8 cellular contexts compared by ENCODE assay signal in the genomic region with DNA sequence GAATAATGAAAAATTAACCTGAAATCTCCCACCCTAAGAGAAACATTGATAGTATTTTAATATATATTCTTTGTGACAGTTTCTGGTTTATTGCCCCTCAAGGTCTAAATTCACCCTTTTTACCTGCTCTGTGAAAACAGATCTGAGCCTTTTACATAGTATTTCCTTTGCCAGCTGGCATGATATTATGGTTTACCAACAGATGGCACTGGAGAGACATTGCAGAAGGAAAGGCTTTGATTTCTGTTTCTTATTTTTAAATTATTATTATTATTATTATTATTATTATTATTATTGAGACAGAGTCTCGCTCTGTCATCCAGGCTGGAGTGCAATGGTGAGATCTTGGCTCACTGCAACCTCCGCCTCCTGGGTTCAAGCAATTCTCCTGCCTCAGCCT.
DNase-seq lines count a peak whose midpoint lies in the region; ATAC-seq, FAIRE-seq and TF ChIP-seq lines count a peak whose summit lies in the region.
"Not testable (repeated sequence)": the region's sequence is repeated elsewhere in the genome, so short reads cannot be mapped to it uniquely, and the experiment has no call there.

No MANE protein-coding gene starts in this region.

- not testable (repeated sequence) for H3K9ac ChIP-seq in DND-41 (ENCODE audit: low read depth, low read length); GM23248; GM12878 (ENCODE audit: control insufficient read depth, insufficient read depth, low read length)

- not testable (repeated sequence) for TF ChIP-seq EP300 in GM12878 (IDR thresholded peaks at IDR 0.05; ENCODE audit: borderline replicate concordance in 1 of 2, control insufficient read depth in 1 of 2, low read depth in 2 of 2, low read length in 2 of 2)

- POLR2A ChIA-PET in GM12878 (lab: Charles Lee) = not testable (repeated sequence)

- DNase-seq in DND-41; GM12878 (ENCODE audit: low read depth, low spot score); neural crest cell (ENCODE audit: low read depth, low spot score): not testable (repeated sequence)
- peak; percentile 1 for DNase-seq in GM23248
- DNase-seq in NAMALWA (ENCODE audit: low spot score) = peak; percentile 16
- peak; percentile 15 for DNase-seq in RKO (ENCODE audit: low spot score)
- peak; percentile 8 for DNase-seq in fibroblast of pulmonary artery (ENCODE audit: low read depth)

- not testable (repeated sequence) for H3K27me3 ChIP-seq in DND-41 (ENCODE audit: insufficient read depth, low read length, poor library complexity); GM23248 (replicated peaks; ENCODE audit: insufficient read depth); GM12878 (replicated peaks in 1 of 2; ENCODE audit: control insufficient read depth in 2 of 2, insufficient read depth in 2 of 2, low read length in 1 of 2)

- not testable (repeated sequence) for H3K27me3 Mint-ChIP-seq in neural crest cell (ENCODE audit: low read depth)

- not testable (repeated sequence) for H3K9me3 Mint-ChIP-seq in neural crest cell

- BruUV-seq in GM12878 (replicated peaks; lab: Mats Ljungman, UMichigan) = not testable (repeated sequence)

- FAIRE-seq in GM12878 (lab: Jason Lieb, UNC) = not testable (repeated sequence)

- H3K27ac Mint-ChIP-seq in neural crest cell (ENCODE audit: unreplicated experiment) = not testable (repeated sequence)

- in situ Hi-C loops in GM23248 (cut with MboI); GM12878 (cut with MboI): not testable (repeated sequence)

- H2AFZ ChIP-seq in DND-41 (ENCODE audit: low read depth, low read length); GM23248; GM12878 (ENCODE audit: control insufficient read depth, low read depth, low read length): not testable (repeated sequence)

- not testable (repeated sequence) for H3K9me2 ChIP-seq in GM23248 (ENCODE audit: insufficient read depth)

- SMC1A ChIA-PET in GM12878 (lab: Charles Lee; ENCODE audit: uncharacterized antibody, unreplicated experiment) = interaction anchor here (0.7 to 1.3 kb wide), 2 partner anchors 101 to 1305 kb away, joined by 3 to 4 read pairs; no protein-coding TSS in a partner anchor

- intact Hi-C loops in GM12878 (cut with micrococcal nuclease; ENCODE audit: unreplicated experiment) = not testable (repeated sequence)

- peak; percentile 45 for TF ChIP-seq CTCF in 22Rv1 (IDR thresholded peaks at IDR 0.05)
- peak; percentile 27 for TF ChIP-seq CTCF in DND-41 (IDR thresholded peaks at IDR 0.05; ENCODE audit: borderline replicate concordance, extremely low read depth, low read length, poor library complexity, severe bottlenecking)
- peak in 2 of 3 experiments; percentile 22 to 24; a peak in 3 of 6 replicates for TF ChIP-seq CTCF in GM12878 (IDR thresholded peaks at IDR 0.05 in 2 of 3, conservative IDR thresholded peaks at IDR 0.05 in 1 of 3; ENCODE audit: control insufficient read depth in 2 of 3, extremely low read depth in 1 of 3, insufficient read depth in 1 of 3, low read depth in 3 of 3, low read length in 3 of 3)
- peak; percentile 25 for TF ChIP-seq CTCF in fibroblast of pulmonary artery (IDR thresholded peaks at IDR 0.05; ENCODE audit: low read length, missing control alignments)
- TF ChIP-seq CTCF in neural crest cell (conservative IDR thresholded peaks at IDR 0.05) = peak; percentile 46

- H3K36me3 Mint-ChIP-seq in neural crest cell (ENCODE audit: low read depth) = not testable (repeated sequence)

- not testable (repeated sequence) for ATAC-seq in DND-41 (ENCODE audit: insufficient read depth, low read depth)
- ATAC-seq in GM12878 = 0 out of 3 replicates have a peak, but pooled peaks have one; percentile 34

- TF ChIP-seq POLR2A in GM12878 (IDR thresholded peaks at IDR 0.05; ENCODE audit: low read depth, low read length) = not testable (repeated sequence)

- not testable (repeated sequence) for H3K27ac ChIP-seq in 22Rv1; DND-41 (ENCODE audit: low read length); GM23248; GM12878 (ENCODE audit: control insufficient read depth, insufficient read depth)

- not testable (repeated sequence) for H3K36me3 ChIP-seq in DND-41 (ENCODE audit: insufficient read depth, low read length); GM23248 (ENCODE audit: low read depth); GM12878 (ENCODE audit: control insufficient read depth in 2 of 2, insufficient read depth in 2 of 2, low read length in 1 of 2)

- peak; percentile 12; the same call in 1 of the 2 replicates for TF ChIP-seq RAD21 in GM12878 (IDR thresholded peaks at IDR 0.05; ENCODE audit: insufficient read depth, low read depth, low read length)

- not testable (repeated sequence) for H3K4me1 Mint-ChIP-seq in neural crest cell

- H3K4me1 ChIP-seq in DND-41 (ENCODE audit: insufficient read depth, low read length); GM23248 (ENCODE audit: insufficient read depth); GM12878 (ENCODE audit: control insufficient read depth, insufficient read depth, low read length): not testable (repeated sequence)

- CTCF ChIA-PET in GM12878 (lab: Yijun Ruan, JAX) = interaction anchor here (0.6 to 1.3 kb wide), 2 partner anchors 29 to 1305 kb away, joined by 3 to 4 read pairs; no protein-coding TSS in a partner anchor

- H3K4me3 Mint-ChIP-seq in neural crest cell = not testable (repeated sequence)

- H3F3A ChIP-seq in GM23248 (ENCODE audit: insufficient read depth) = not testable (repeated sequence)

- H4K20me1 ChIP-seq in DND-41 (ENCODE audit: insufficient read depth, low read length); GM23248 (ENCODE audit: insufficient read depth); GM12878 (ENCODE audit: control insufficient read depth, insufficient read depth): not testable (repeated sequence)

- H3K9me3 ChIP-seq in DND-41 (ENCODE audit: insufficient read depth, low read length, severe bottlenecking); GM23248 (ENCODE audit: low read depth); GM12878 (replicated peaks; ENCODE audit: control insufficient read depth, insufficient read depth, low read length): not testable (repeated sequence)

- RAD21 ChIA-PET in GM12878 (lab: Charles Lee; ENCODE audit: unreplicated experiment) = not testable (repeated sequence)

- not testable (repeated sequence) for H3K79me2 ChIP-seq in DND-41 (ENCODE audit: insufficient read depth, low read length); GM23248 (ENCODE audit: insufficient read depth); GM12878 (ENCODE audit: control insufficient read depth, insufficient read depth, low read length)

- not testable (repeated sequence) for H3K4me3 ChIP-seq in DND-41 (ENCODE audit: low read depth in 1 of 2, low read length in 2 of 2); GM23248; GM12878; fibroblast of pulmonary artery (replicated peaks; ENCODE audit: low read depth, low read length)

- H3K4me2 ChIP-seq in DND-41 (ENCODE audit: insufficient read depth, low read length); GM23248 (ENCODE audit: unreplicated experiment); GM12878 (ENCODE audit: control insufficient read depth, insufficient read depth): not testable (repeated sequence)

- WGBS in GM23248 (ENCODE audit: low coverage in 1 of 2, low lambda C conversion rate in 2 of 2, missing lambda C conversion rate in 2 of 2), 2 experiments = 39 to 42% methylated on average over 2 of the region's 2 CpGs
- WGBS in GM12878 (ENCODE audit: insufficient coverage, insufficient replicate concordance, low lambda C conversion rate, missing lambda C conversion rate) = 25% methylated on average over 2 of the region's 2 CpGs
